ENCODE assay signal across 16 cellular contexts in genomic region chr18:68298340-68298739, GRCh38.
DNase-seq lines count a peak whose midpoint lies in the region; TF ChIP-seq lines count a peak whose summit lies in the region.
"Had no signal": no experiment of that assay in that cellular context is flagged by ENCODE, and none has a peak within 500 bp of the region (broad histone marks: within the 10 kb centered on the region; RNA-seq: fewer than 3 reads in every experiment).

No MANE protein-coding gene starts in this region.

- in situ Hi-C loops in mammary epithelial cell (cut with MboI; ENCODE audit: low sequenced_read_pairs in 2 of 2): no loop called here

- H3K36me3 ChIP-seq in mammary epithelial cell (ENCODE audit: insufficient read depth, low read length): no peaks in the 10 kb centered on the region
- no peaks in the 10 kb centered on the region for H3K36me3 ChIP-seq in breast epithelium
- H3K36me3 ChIP-seq in OCI-LY3 (replicated peaks; ENCODE audit: low read depth, low read length): no peaks in the 10 kb centered on the region
- no peaks in the 10 kb centered on the region for H3K36me3 ChIP-seq in skeletal muscle satellite cell (ENCODE audit: insufficient read depth, low read length)
- H3K36me3 ChIP-seq: MG63 had no signal

- H3K27ac ChIP-seq in mammary epithelial cell (ENCODE audit: insufficient read depth, low read depth, low read length) (no peak overlapping the region), breast epithelium (no peak overlapping the region), OCI-LY3 (ENCODE audit: low read length) (no peak overlapping the region)

- TF ChIP-seq CTCF in mammary epithelial cell (conservative IDR thresholded peaks at IDR 0.05 in 1 of 2, IDR thresholded peaks at IDR 0.05 in 1 of 2; ENCODE audit: extremely low read depth in 1 of 2, insufficient read depth in 1 of 2, low read depth in 1 of 2, low read length in 2 of 2) (no peak), breast epithelium (IDR thresholded peaks at IDR 0.05) (no peak), OCI-LY3 (IDR thresholded peaks at IDR 0.05; ENCODE audit: low read depth, low read length) (no peak)

- 8% methylated on average over 4 of the region's 4 CpGs for WGBS in mammary epithelial cell (ENCODE audit: low coverage, missing lambda C conversion rate)

- CTCF ChIA-PET in mammary epithelial cell (lab: Charles Lee; ENCODE audit: low non-redundant PET): no interaction called here

- no peak for TF ChIP-seq POLR2A in breast epithelium (IDR thresholded peaks at IDR 0.05)

- H3K9ac ChIP-seq in mammary epithelial cell (ENCODE audit: insufficient read depth, low read length) (no peak overlapping the region), OCI-LY3 (ENCODE audit: low read length) (no peak overlapping the region), skeletal muscle satellite cell (ENCODE audit: low read depth, low read length) (no peak overlapping the region)

- dilution Hi-C loops in mammary epithelial cell (cut with HindIII; ENCODE audit: low sequenced_read_pairs): no loop called here

- DNase-seq in mammary epithelial cell: no peak
- DNase-seq in breast epithelium (ENCODE audit: low spot score in 2 of 2): no peak
- peak; percentile 24 for DNase-seq in left kidney (ENCODE audit: low read depth, low spot score)
- DNase-seq in inferior parietal cortex (ENCODE audit: extremely low spot score): no peak
- no peak for DNase-seq in activated naive CD4-positive, alpha-beta T cell treated with Interleukin-2 at 50 U/mL for 16 hours
- DNase-seq in NCI-H2227 (lab: John Stamatoyannopoulos, UW; ENCODE audit: unreplicated experiment): no peak
- DNase-seq: Caco-2, DMS79, GOT3, KG1, MG63, NCI-H1105, NCI-H1694 treated with DMSO at 0.1 percent for 48 hours, NCI-H526 treated with DMSO at 0.1 percent for 48 hours had no signal

- no peaks in the 10 kb centered on the region for H3K79me2 ChIP-seq in mammary epithelial cell (ENCODE audit: insufficient read depth, low read length)
- no peaks in the 10 kb centered on the region for H3K79me2 ChIP-seq in OCI-LY3 (ENCODE audit: low read length)

- intact Hi-C loops in mammary epithelial cell (cut with micrococcal nuclease) (no loop called here), breast epithelium (cut with DNase I; ENCODE audit: low total_unique reads) (loop anchor here (5.0 kb wide), 1 partner anchor 856 kb away; no protein-coding TSS in a partner anchor)

- H2AFZ ChIP-seq in mammary epithelial cell (ENCODE audit: low read depth, low read length) (peak overlapping the region; percentile 37), OCI-LY3 (ENCODE audit: low read depth, low read length) (peak overlapping the region; percentile 32)

- H4K20me1 ChIP-seq in mammary epithelial cell (ENCODE audit: insufficient read depth, low read length) (no peaks in the 10 kb centered on the region), OCI-LY3 (ENCODE audit: insufficient read depth, low read length) (no peaks in the 10 kb centered on the region)

- peaks cover 3% of the 10 kb centered on the region for H3K9me3 ChIP-seq in mammary epithelial cell (replicated peaks; ENCODE audit: insufficient read depth, low read length)
- peaks cover 0 to 12% of the 10 kb centered on the region in 2 donors for H3K9me3 ChIP-seq in breast epithelium
- no peaks in the 10 kb centered on the region for H3K9me3 ChIP-seq in OCI-LY3 (ENCODE audit: insufficient read depth, low read length)
- H3K9me3 ChIP-seq in skeletal muscle satellite cell (replicated peaks; ENCODE audit: low read length): no peaks in the 10 kb centered on the region
- H3K9me3 ChIP-seq: Caco-2, MG63 had no signal

- H3K4me2 ChIP-seq in mammary epithelial cell (ENCODE audit: insufficient read depth, low read depth, low read length) (no peak overlapping the region), OCI-LY3 (ENCODE audit: low read length) (peak overlapping the region; percentile 10; the same call in 1 of the 2 replicates), skeletal muscle satellite cell (ENCODE audit: low read length) (peak overlapping the region; percentile 31)

- peaks cover 7% of the 10 kb centered on the region for H3K4me1 ChIP-seq in mammary epithelial cell (ENCODE audit: insufficient read depth, low read length)
- no peaks in the 10 kb centered on the region for H3K4me1 ChIP-seq in breast epithelium
- H3K4me1 ChIP-seq in OCI-LY3 (ENCODE audit: low read length): 0 out of 2 replicates have a peak, but pooled peaks cover 4% of the 10 kb centered on the region
- H3K4me1 ChIP-seq in skeletal muscle satellite cell (ENCODE audit: control insufficient read depth, insufficient read depth, low read length): no peaks in the 10 kb centered on the region
- H3K4me1 ChIP-seq: Caco-2 had no signal

- no TSS peak for BruUV-seq in mammary epithelial cell (replicated peaks; lab: Mats Ljungman, UMichigan)

- H3K27me3 ChIP-seq in mammary epithelial cell (ENCODE audit: insufficient read depth, low read length) (no peaks in the 10 kb centered on the region), breast epithelium (no peaks in the 10 kb centered on the region), OCI-LY3 (ENCODE audit: low read depth, low read length) (no peaks in the 10 kb centered on the region), skeletal muscle satellite cell (ENCODE audit: control insufficient read depth, insufficient read depth, low read length) (no peaks in the 10 kb centered on the region)
- H3K27me3 ChIP-seq: MG63 had no signal

- no peak overlapping the region for H3K4me3 ChIP-seq in mammary epithelial cell (replicated peaks in 1 of 3; ENCODE audit: insufficient read depth in 1 of 3, low read depth in 2 of 3, low read length in 3 of 3)
- H3K4me3 ChIP-seq in breast epithelium: no peak overlapping the region
- no peak overlapping the region for H3K4me3 ChIP-seq in OCI-LY3 (ENCODE audit: low read length)
- H3K4me3 ChIP-seq in skeletal muscle satellite cell (ENCODE audit: low read length): no peak overlapping the region
- H3K4me3 ChIP-seq: MG63 had no signal
